23 cellular contexts compared by ENCODE assay signal in the genomic region with DNA sequence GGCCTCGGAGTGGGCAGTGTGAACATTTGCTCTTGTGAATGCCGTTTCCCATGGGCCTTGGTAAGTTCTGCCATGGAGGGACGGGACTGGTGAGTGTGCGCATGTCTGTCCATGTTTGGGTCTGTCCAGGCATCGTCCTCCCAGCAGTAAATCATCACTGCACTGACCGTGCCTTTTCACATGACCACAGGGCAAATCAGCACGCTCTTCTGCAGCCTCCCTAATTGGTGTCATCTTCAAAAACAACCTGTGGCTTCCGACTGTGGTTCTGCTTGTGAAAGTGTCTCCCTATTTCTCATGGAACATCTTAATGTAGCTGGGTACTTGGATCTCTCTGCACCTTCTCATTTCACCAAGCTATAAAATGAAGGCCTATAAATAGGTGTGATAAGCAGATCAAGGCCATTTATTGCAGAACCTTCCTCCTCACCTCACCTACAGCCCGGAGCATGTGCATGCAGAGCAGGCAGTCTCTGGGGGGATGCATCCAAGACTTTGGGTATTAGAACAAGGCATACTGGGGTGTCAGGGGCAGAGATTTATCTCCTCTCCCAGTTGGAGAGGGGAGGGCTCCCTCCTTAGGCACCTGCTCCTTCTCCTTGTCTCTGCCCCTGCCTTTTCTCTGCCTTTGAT.
DNase-seq lines count a peak whose midpoint lies in the region; ATAC-seq and TF ChIP-seq lines count a peak whose summit lies in the region.
"Had no signal": no experiment of that assay in that cellular context is flagged by ENCODE, and none has a peak within 500 bp of the region (broad histone marks: within the 10 kb centered on the region; RNA-seq: fewer than 3 reads in every experiment).

No MANE protein-coding gene starts in this region.

- peak overlapping the region; percentile 86 for H3K27ac Mint-ChIP-seq in nephron progenitor cell
- H3K27ac Mint-ChIP-seq in stimulated activated memory B cell treated with anti-CD40 and anti-IgM and Interleukin-4, amounts not matched to agents 10 μg/mL and 1 μg/mL and 100 μg/mL, for 72 hours, result peak overlapping the region; percentile 31
- H3K27ac Mint-ChIP-seq: CD4-positive, CD25-positive, alpha-beta regulatory T cell had no signal

- no peaks in the 10 kb centered on the region for H3K36me3 ChIP-seq in right atrium auricular region
- peaks cover 0 to 3% (median 0%) of the 10 kb centered on the region in 9 donors for H3K36me3 ChIP-seq in heart left ventricle
- no peaks in the 10 kb centered on the region for H3K36me3 ChIP-seq in OCI-LY7 (ENCODE audit: insufficient read depth, low read length)
- H3K36me3 ChIP-seq: BLaER1 had no signal

- WGBS in heart left ventricle, 4 donors, result 53 to 72% (median 62%) methylated on average over 9 of the region's 9 CpGs

- no peak for ATAC-seq in heart left ventricle
- ATAC-seq in stimulated activated memory B cell treated with anti-CD40 and anti-IgM and Interleukin-4, amounts not matched to agents 10 μg/mL and 1 μg/mL and 100 μg/mL, for 72 hours, result no peak

- H3K4me2 ChIP-seq in OCI-LY7 (ENCODE audit: low read length), result peak overlapping the region; percentile 81
- H3K4me2 ChIP-seq: BLaER1 had no signal

- H3K9me2 ChIP-seq in OCI-LY7 (ENCODE audit: insufficient read depth, low read length), result no peaks in the 10 kb centered on the region

- no peaks in the 10 kb centered on the region for H4K20me1 ChIP-seq in OCI-LY7 (ENCODE audit: insufficient read depth, low read length)
- H4K20me1 ChIP-seq: BLaER1 had no signal

- TF ChIP-seq CTCF in right atrium auricular region (IDR thresholded peaks at IDR 0.05) (no peak), heart left ventricle (IDR thresholded peaks at IDR 0.05) (no peak), OCI-LY7 (conservative IDR thresholded peaks at IDR 0.05; ENCODE audit: low read length) (no peak), nephron progenitor cell (IDR thresholded peaks at IDR 0.05) (no peak)

- H3K36me3 Mint-ChIP-seq in nephron progenitor cell (ENCODE audit: low read depth), result peaks cover 16% of the 10 kb centered on the region
- peaks cover 5% of the 10 kb centered on the region for H3K36me3 Mint-ChIP-seq in stimulated activated memory B cell treated with anti-CD40 and anti-IgM and Interleukin-4, amounts not matched to agents 10 μg/mL and 1 μg/mL and 100 μg/mL, for 72 hours

- POLR2A ChIA-PET in OCI-LY7 (lab: Charles Lee), result interaction anchor here (1.5 kb wide), 1 partner anchor 14 kb away, joined by 4 read pairs; no protein-coding TSS in a partner anchor

- peaks cover 35% of the 10 kb centered on the region for H3K4me1 Mint-ChIP-seq in nephron progenitor cell
- peaks cover 53% of the 10 kb centered on the region for H3K4me1 Mint-ChIP-seq in stimulated activated memory B cell treated with anti-CD40 and anti-IgM and Interleukin-4, amounts not matched to agents 10 μg/mL and 1 μg/mL and 100 μg/mL, for 72 hours

- H3K27me3 Mint-ChIP-seq in nephron progenitor cell (ENCODE audit: low read depth, poor library complexity), result peaks cover 6% of the 10 kb centered on the region
- H3K27me3 Mint-ChIP-seq in stimulated activated memory B cell treated with anti-CD40 and anti-IgM and Interleukin-4, amounts not matched to agents 10 μg/mL and 1 μg/mL and 100 μg/mL, for 72 hours, result peaks cover 7% of the 10 kb centered on the region

- no peak overlapping the region for H3K4me3 Mint-ChIP-seq in nephron progenitor cell
- no peak overlapping the region for H3K4me3 Mint-ChIP-seq in stimulated activated memory B cell treated with anti-CD40 and anti-IgM and Interleukin-4, amounts not matched to agents 10 μg/mL and 1 μg/mL and 100 μg/mL, for 72 hours
- H3K4me3 Mint-ChIP-seq: CD4-positive, CD25-positive, alpha-beta regulatory T cell had no signal

- H3K9me3 ChIP-seq in right atrium auricular region, result no peaks in the 10 kb centered on the region
- no peaks in the 10 kb centered on the region for H3K9me3 ChIP-seq in heart left ventricle
- H3K9me3 ChIP-seq in OCI-LY7 (ENCODE audit: low read length), result no peaks in the 10 kb centered on the region
- H3K9me3 ChIP-seq: BLaER1 had no signal

- BruUV-seq in OCI-LY7 (replicated peaks; lab: Mats Ljungman, UMichigan), result no TSS peak

- H3K27ac ChIP-seq in right atrium auricular region (peak overlapping the region; percentile 58 to 65), heart left ventricle (peak overlapping the region in 6 of 12 donors; percentile 1 to 84 (median 47)), OCI-LY7 (ENCODE audit: low read depth, low read length, poor library complexity, severe bottlenecking) (no peak overlapping the region)
- H3K27ac ChIP-seq: BLaER1 had no signal

- H3K4me3 ChIP-seq in right atrium auricular region (no peak overlapping the region), heart left ventricle (no peak overlapping the region), OCI-LY7 (ENCODE audit: low read depth, low read length, poor library complexity, severe bottlenecking) (no peak overlapping the region)
- H3K4me3 ChIP-seq: BLaER1 had no signal

- intact Hi-C loops in heart left ventricle (cut with DNase I), result no loop called here
- intact Hi-C loops in OCI-LY7 (cut with micrococcal nuclease; ENCODE audit: unreplicated experiment), result loop anchor here (5.0 kb wide), 1 partner anchor 414 kb away; no protein-coding TSS in a partner anchor
- intact Hi-C loops in posterior cingulate gyrus (cut with DNase I), result no loop called here

- CTCF ChIA-PET in OCI-LY7 (lab: Charles Lee; ENCODE audit: unreplicated experiment), result interaction anchor here (0.6 kb wide), 2 partner anchors 50 to 282 kb away, joined by 4 read pairs; no protein-coding TSS in a partner anchor

- TF ChIP-seq POLR2A in heart left ventricle (IDR thresholded peaks at IDR 0.05), result no peak
- no peak for TF ChIP-seq POLR2A in erythroblast (IDR thresholded peaks at IDR 0.05; ENCODE audit: low read length)

- H3K9me3 Mint-ChIP-seq in nephron progenitor cell, result peaks cover 4% of the 10 kb centered on the region
- peaks cover 9% of the 10 kb centered on the region for H3K9me3 Mint-ChIP-seq in stimulated activated memory B cell treated with anti-CD40 and anti-IgM and Interleukin-4, amounts not matched to agents 10 μg/mL and 1 μg/mL and 100 μg/mL, for 72 hours

- no peaks in the 10 kb centered on the region for H3K79me2 ChIP-seq in OCI-LY7 (ENCODE audit: insufficient read depth, low read depth, low read length)

- no peaks in the 10 kb centered on the region for H3K27me3 ChIP-seq in right atrium auricular region
- H3K27me3 ChIP-seq in heart left ventricle, result no peaks in the 10 kb centered on the region
- H3K27me3 ChIP-seq: BLaER1 had no signal

- DNase-seq in right atrium auricular region (ENCODE audit: low spot score) (no peak), heart left ventricle (no peak), OCI-LY7 (ENCODE audit: low spot score) (no peak), nephron progenitor cell (no peak), posterior cingulate gyrus (no peak), NCI-H1930 (lab: John Stamatoyannopoulos, UW) (no peak), erythroblast (lab: John Stamatoyannopoulos, UW) (no peak)
- DNase-seq: CD4-positive, CD25-positive, alpha-beta regulatory T cell; DMS153; DND-41; H7; KBM-7; MV-4-11; NCI-H1105; NCI-H1436 treated with DMSO at 0.1 percent for 48 hours; NCI-H187 treated with DMSO at 0.1 percent for 48 hours; NCI-H2107; NCI-H524; NCI-H774; RPMI8226; SHP77 had no signal

- H3K4me1 ChIP-seq in right atrium auricular region (peaks cover 0 to 49% of the 10 kb centered on the region in 2 donors), heart left ventricle (peaks cover 0 to 96% (median 43%) of the 10 kb centered on the region in 12 donors), OCI-LY7 (ENCODE audit: insufficient read depth, low read length, poor library complexity, severe bottlenecking) (peaks cover 74% of the 10 kb centered on the region)

- peak overlapping the region; percentile 75; the same call in 1 of the 2 replicates for H2AFZ ChIP-seq in OCI-LY7 (ENCODE audit: low read length)
